In genomic region chr7:41058986-41059741, GRCh38 we compare ENCODE assay signal across 1 cellular context.
TF ChIP-seq lines count a peak whose summit lies in the region.

No MANE protein-coding gene starts in this region.

TF ChIP-seq in H1, 55 proteins besides CTCF, POLR2A, EP300 and RAD21 (continued from another document):
- TF ChIP-seq CHD7 (IDR thresholded peaks at IDR 0.05; ENCODE audit: insufficient replicate concordance, low read length) (peak; percentile 69), NANOG (IDR thresholded peaks at IDR 0.05; ENCODE audit: insufficient read depth, low read depth, low read length, poor library complexity, severe bottlenecking) (peak; percentile 100), BCL11A (IDR thresholded peaks at IDR 0.05; ENCODE audit: low read depth in 2 of 2, low read length in 2 of 2) (peak in 1 of 2 experiments; percentile 71), RNF2 (IDR thresholded peaks at IDR 0.05; ENCODE audit: borderline replicate concordance, low read depth, low read length, missing control alignments, poor library complexity, severe bottlenecking) (no peak), RXRA (IDR thresholded peaks at IDR 0.05; ENCODE audit: insufficient read depth, low read depth, low read length) (0 out of 2 replicates have a peak, but pooled peaks have one; percentile 26), CHD2 (IDR thresholded peaks at IDR 0.05; ENCODE audit: low read length) (0 out of 2 replicates have a peak, but pooled peaks have one; percentile 34), JUND (IDR thresholded peaks at IDR 0.05; ENCODE audit: low read length) (peak; percentile 58; the same call in 1 of the 2 replicates), KDM4A (IDR thresholded peaks at IDR 0.05; ENCODE audit: low read depth, low read length, severe bottlenecking) (no peak), MAFK (IDR thresholded peaks at IDR 0.05; ENCODE audit: low read depth, low read length) (peak; percentile 55; the same call in 1 of the 2 replicates), POU5F1 (IDR thresholded peaks at IDR 0.05; ENCODE audit: low read depth, low read length) (peak; percentile 78), SP2 (IDR thresholded peaks at IDR 0.05; ENCODE audit: low read length) (no peak), PHF8 (conservative IDR thresholded peaks at IDR 0.05; ENCODE audit: low read depth, low read length) (no peak), SP4 (IDR thresholded peaks at IDR 0.05; ENCODE audit: low read length) (no peak), CBX8 (IDR thresholded peaks at IDR 0.05; ENCODE audit: borderline replicate concordance, low read depth, low read length) (no peak), SIN3A (conservative IDR thresholded peaks at IDR 0.05 in 1 of 2, IDR thresholded peaks at IDR 0.05 in 1 of 2; ENCODE audit: low read depth in 1 of 2, low read length in 2 of 2) (0 out of 4 replicates have a peak, but pooled peaks of 1 of the 2 experiments have one; percentile 45), TEAD4 (IDR thresholded peaks at IDR 0.05; ENCODE audit: low read depth, low read length) (peak; percentile 26; the same call in 1 of the 2 replicates), SIRT6 (IDR thresholded peaks at IDR 0.05; ENCODE audit: low read length) (no peak), EGR1 (IDR thresholded peaks at IDR 0.05; ENCODE audit: borderline replicate concordance, low read depth, low read length) (no peak), TCF12 (IDR thresholded peaks at IDR 0.05; ENCODE audit: low read depth, low read length) (peak; percentile 67; the same call in 1 of the 2 replicates), KDM1A (IDR thresholded peaks at IDR 0.05; ENCODE audit: borderline replicate concordance, low read length) (peak; percentile 28; the same call in 1 of the 2 replicates), HDAC2 (IDR thresholded peaks at IDR 0.05; ENCODE audit: borderline replicate concordance in 1 of 2, low read depth in 2 of 2, low read length in 2 of 2) (peak in 1 of 2 experiments; percentile 47; a peak in 1 of 4 replicates), BACH1 (IDR thresholded peaks at IDR 0.05; ENCODE audit: low read length) (no peak; the same call in 1 of the 2 replicates)
- TF ChIP-seq, protein P1, sequence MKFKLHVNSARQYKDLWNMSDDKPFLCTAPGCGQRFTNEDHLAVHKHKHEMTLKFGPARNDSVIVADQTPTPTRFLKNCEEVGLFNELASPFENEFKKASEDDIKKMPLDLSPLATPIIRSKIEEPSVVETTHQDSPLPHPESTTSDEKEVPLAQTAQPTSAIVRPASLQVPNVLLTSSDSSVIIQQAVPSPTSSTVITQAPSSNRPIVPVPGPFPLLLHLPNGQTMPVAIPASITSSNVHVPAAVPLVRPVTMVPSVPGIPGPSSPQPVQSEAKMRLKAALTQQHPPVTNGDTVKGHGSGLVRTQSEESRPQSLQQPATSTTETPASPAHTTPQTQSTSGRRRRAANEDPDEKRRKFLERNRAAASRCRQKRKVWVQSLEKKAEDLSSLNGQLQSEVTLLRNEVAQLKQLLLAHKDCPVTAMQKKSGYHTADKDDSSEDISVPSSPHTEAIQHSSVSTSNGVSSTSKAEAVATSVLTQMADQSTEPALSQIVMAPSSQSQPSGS (IDR thresholded peaks at IDR 0.05; ENCODE audit: low read length), result peak; percentile 65; the same call in 1 of the 2 replicates
